In genomic region chr7:40579401-40579800, GRCh38 we compare ENCODE assay signal across 19 cellular contexts.
DNase-seq lines count a peak whose midpoint lies in the region; ATAC-seq and TF ChIP-seq lines count a peak whose summit lies in the region.
"Had no signal": no experiment of that assay in that cellular context is flagged by ENCODE, and none has a peak within 500 bp of the region (broad histone marks: within the 10 kb centered on the region; RNA-seq: fewer than 3 reads in every experiment).

No MANE protein-coding gene starts in this region.

- H3K27ac ChIP-seq in smooth muscle cell (ENCODE audit: low read depth): peak overlapping the region; percentile 81
- H3K27ac ChIP-seq: C4-2B, neutrophil, PC-9, upper lobe of left lung had no signal

- no peak overlapping the region for H3K4me3 Mint-ChIP-seq in T-helper 17 cell

- no peaks in the 10 kb centered on the region for H3K79me2 ChIP-seq in smooth muscle cell (ENCODE audit: low read depth)

- H3K9me3 ChIP-seq in smooth muscle cell (replicated peaks; ENCODE audit: low read depth) (no peaks in the 10 kb centered on the region), T-helper 17 cell (ENCODE audit: control insufficient read depth, low read length, poor library complexity, severe bottlenecking) (no peaks in the 10 kb centered on the region)
- H3K9me3 ChIP-seq: neutrophil, upper lobe of left lung had no signal

- no peaks in the 10 kb centered on the region for H3F3A ChIP-seq in smooth muscle cell (ENCODE audit: low read depth)

- peak overlapping the region; percentile 25 for H3K4me2 ChIP-seq in smooth muscle cell
- H3K4me2 ChIP-seq: PC-9 had no signal

- no peaks in the 10 kb centered on the region for H4K20me1 ChIP-seq in smooth muscle cell (ENCODE audit: low read depth)

- DNase-seq in HCEC 1CT: peak; percentile 20
- DNase-seq in amniotic epithelial cell (ENCODE audit: low read depth): peak; percentile 76
- DNase-seq in fibroblast of villous mesenchyme (ENCODE audit: low read depth): peak; percentile 80
- DNase-seq in smooth muscle cell (lab: John Stamatoyannopoulos, UW; ENCODE audit: unreplicated experiment): no peak
- no peak for DNase-seq in T-helper 17 cell
- DNase-seq in GM19238 (ENCODE audit: insufficient read length, low spot score): no peak
- DNase-seq in activated CD4-positive, alpha-beta T cell treated with anti-CD3 and anti-CD28 coated beads, Interleukin-2, amount 50 U/mL, for 1 hour: no peak
- DNase-seq: activated CD4-positive, alpha-beta T cell treated with anti-CD3 and anti-CD28 coated beads, Interleukin-2, amount 50 U/mL, for 48 hours; DMS 273 treated with DMSO at 0.1 percent for 48 hours; GDM1; KBM-7; NCI-H2029 treated with DMSO at 0.1 percent for 48 hours; SIG-M5; stimulated activated CD4-positive, alpha-beta T cell treated with anti-CD3 and anti-CD28 coated beads, Interleukin-4, amount 100 ng/mL, for 4 hours; upper lobe of left lung had no signal

- TF ChIP-seq CTCF in fibroblast of villous mesenchyme (IDR thresholded peaks at IDR 0.05; ENCODE audit: insufficient read depth, low read depth, low read length): peak; percentile 19
- no peak for TF ChIP-seq CTCF in smooth muscle cell (IDR thresholded peaks at IDR 0.05; ENCODE audit: borderline replicate concordance, insufficient read depth, poor library complexity, severe bottlenecking)

- H3K27me3 Mint-ChIP-seq in T-helper 17 cell: no peaks in the 10 kb centered on the region

- H3K9ac ChIP-seq in smooth muscle cell (ENCODE audit: low read depth): peak overlapping the region; percentile 50

- no peak overlapping the region for H3K27ac Mint-ChIP-seq in T-helper 17 cell

- peaks cover 5% of the 10 kb centered on the region for H3K4me1 ChIP-seq in smooth muscle cell (ENCODE audit: low read depth)
- H3K4me1 ChIP-seq: upper lobe of left lung had no signal

- no peaks in the 10 kb centered on the region for H3K27me3 ChIP-seq in smooth muscle cell (ENCODE audit: low read depth)
- H3K27me3 ChIP-seq: neutrophil, upper lobe of left lung had no signal

- WGBS in smooth muscle cell (ENCODE audit: low lambda C conversion rate): 11% methylated on average over 5 of the region's 5 CpGs

- no peaks in the 10 kb centered on the region for H3K36me3 ChIP-seq in smooth muscle cell (ENCODE audit: low read depth)
- H3K36me3 ChIP-seq: neutrophil, upper lobe of left lung had no signal

- H3K36me3 Mint-ChIP-seq in T-helper 17 cell (ENCODE audit: low read depth): no peaks in the 10 kb centered on the region

- no peaks in the 10 kb centered on the region for H3K4me1 Mint-ChIP-seq in T-helper 17 cell

- H3K4me3 ChIP-seq in fibroblast of villous mesenchyme (ENCODE audit: low read depth, low read length) (no peak overlapping the region), smooth muscle cell (no peak overlapping the region)
- H3K4me3 ChIP-seq: GM12878, PC-9, upper lobe of left lung had no signal

- no peak overlapping the region for H2AFZ ChIP-seq in smooth muscle cell (ENCODE audit: low read depth)
- H2AFZ ChIP-seq: PC-9 had no signal

- no peak for ATAC-seq in T-helper 17 cell
- ATAC-seq: GM12878 had no signal

Comparison
In these comparisons a context has a peak if more than half of its experiments do, and no peak if none do; other contexts are left out.
1. DNase-seq: peak in HCEC 1CT (single experiment), amniotic epithelial cell (single experiment) and fibroblast of villous mesenchyme (single experiment); none in smooth muscle cell (single experiment), T-helper 17 cell (0 of 3), GM19238 (single experiment) and activated CD4-positive, alpha-beta T cell treated with anti-CD3 and anti-CD28 coated beads, Interleukin-2, amount 50 U/mL, for 1 hour (single experiment).